Comparison of ENCODE assay signal across 8 cellular contexts in genomic region chr6:83884523-83884922, GRCh38. TPM values are rescaled to one million over a fixed set of nuclear protein-coding genes. Genes with fewer than 3 reads are reported as not detected.
DNase-seq lines count a peak whose midpoint lies in the region; ATAC-seq and TF ChIP-seq lines count a peak whose summit lies in the region.

No MANE protein-coding gene starts in this region.

- TF ChIP-seq CTCF in activated B cell treated with CpG ODN at 0.5 μM for 24 hours (IDR thresholded peaks at IDR 0.05): no peak

- CTCF ChIA-PET in activated B cell treated with CpG ODN at 0.5 μM for 24 hours (lab: Charles Lee): interaction anchor here (0.6 to 3.8 kb wide), 4 partner anchors 25 to 336 kb away, joined by 3 to 21 read pairs (median 5); partner anchors contain the start of gene CYB5R4

- DNase-seq in COR-L47 (lab: John Stamatoyannopoulos, UW) (peak; percentile 52), NCI-H2029 (lab: John Stamatoyannopoulos, UW) (peak; percentile 71), activated B cell treated with CpG ODN at 0.5 μM for 24 hours (no peak), left ventricle myocardium superior (no peak)
- no peak for DNase-seq in stimulated activated naive CD8-positive, alpha-beta T cell treated with anti-CD3 and anti-CD28 coated beads, Interleukin-15, amount 100 ng/mL, for 72 hours
- DNase-seq in stimulated activated CD4-positive, alpha-beta T cell treated with anti-CD3 and anti-CD28 coated beads, Interleukin-15, amount 100 ng/mL, for 24 hours: no peak

- no peaks in the 10 kb centered on the region for H3K27me3 Mint-ChIP-seq in activated B cell treated with CpG ODN at 0.5 μM for 24 hours
- H3K27me3 Mint-ChIP-seq in stimulated activated naive CD8-positive, alpha-beta T cell treated with anti-CD3 and anti-CD28 coated beads, Interleukin-15, amount 100 ng/mL, for 72 hours: no peaks in the 10 kb centered on the region

- H3K4me1 Mint-ChIP-seq in activated B cell treated with CpG ODN at 0.5 μM for 24 hours: peaks cover 45% of the 10 kb centered on the region
- peaks cover 21% of the 10 kb centered on the region for H3K4me1 Mint-ChIP-seq in stimulated activated naive CD8-positive, alpha-beta T cell treated with anti-CD3 and anti-CD28 coated beads, Interleukin-15, amount 100 ng/mL, for 72 hours

- no peak overlapping the region for H3K4me3 Mint-ChIP-seq in activated B cell treated with CpG ODN at 0.5 μM for 24 hours
- no peak overlapping the region for H3K4me3 Mint-ChIP-seq in stimulated activated naive CD8-positive, alpha-beta T cell treated with anti-CD3 and anti-CD28 coated beads, Interleukin-15, amount 100 ng/mL, for 72 hours

- intact Hi-C loops in activated B cell treated with CpG ODN at 0.5 μM for 24 hours (cut with micrococcal nuclease): loop anchor here (1.0 to 10.0 kb wide), 4 partner anchors 336 to 880 kb away; partner anchors contain the start of gene TBX18
- intact Hi-C loops in left ventricle myocardium superior (cut with micrococcal nuclease): loop anchor here (2.0 kb wide), 1 partner anchor 336 kb away; no protein-coding TSS in a partner anchor

- ATAC-seq in GM18907 (IDR thresholded peaks at IDR 0.05; ENCODE audit: unreplicated experiment) (peak; percentile 88), HG03045 (IDR thresholded peaks at IDR 0.05; ENCODE audit: unreplicated experiment) (peak; percentile 85), activated B cell treated with CpG ODN at 0.5 μM for 24 hours (ENCODE audit: low read depth) (peak; percentile 76), left ventricle myocardium superior (peak; percentile 50)
- ATAC-seq in stimulated activated naive CD8-positive, alpha-beta T cell treated with anti-CD3 and anti-CD28 coated beads, Interleukin-15, amount 100 ng/mL, for 72 hours: peak; percentile 70

- H3K9me3 Mint-ChIP-seq in activated B cell treated with CpG ODN at 0.5 μM for 24 hours: no peaks in the 10 kb centered on the region
- no peaks in the 10 kb centered on the region for H3K9me3 Mint-ChIP-seq in stimulated activated naive CD8-positive, alpha-beta T cell treated with anti-CD3 and anti-CD28 coated beads, Interleukin-15, amount 100 ng/mL, for 72 hours

- no peak overlapping the region for H3K27ac Mint-ChIP-seq in activated B cell treated with CpG ODN at 0.5 μM for 24 hours
- H3K27ac Mint-ChIP-seq in stimulated activated naive CD8-positive, alpha-beta T cell treated with anti-CD3 and anti-CD28 coated beads, Interleukin-15, amount 100 ng/mL, for 72 hours: no peak overlapping the region

- POLR2A ChIA-PET in activated B cell treated with CpG ODN at 0.5 μM for 24 hours (lab: Charles Lee): no interaction called here

- peaks cover 12% of the 10 kb centered on the region for H3K36me3 Mint-ChIP-seq in activated B cell treated with CpG ODN at 0.5 μM for 24 hours (ENCODE audit: low read depth)

RNA-seq across cellular contexts. Expression of gene CYB5R4, which starts 25.0 kb away (rescaled TPM):
- total RNA-seq in activated B cell treated with CpG ODN at 0.5 μM for 24 hours: 35.7 and 37.3 TPM in 2 replicates
- 13.9 TPM for total RNA-seq in left ventricle myocardium superior

RNA-seq across cellular contexts. Expression of gene RIPPLY2, which starts 31.4 kb away (rescaled TPM):
- total RNA-seq in activated B cell treated with CpG ODN at 0.5 μM for 24 hours (not detected in 2 replicates), left ventricle myocardium superior (not detected)

Comparison
In these comparisons a context has a peak if more than half of its experiments do, and no peak if none do; other contexts are left out.
1. DNase-seq: peak in COR-L47 (single experiment) and NCI-H2029 (single experiment); none in activated B cell treated with CpG ODN at 0.5 μM for 24 hours (single experiment), left ventricle myocardium superior (single experiment), stimulated activated naive CD8-positive, alpha-beta T cell treated with anti-CD3 and anti-CD28 coated beads, Interleukin-15, amount 100 ng/mL, for 72 hours (0 of 2) and stimulated activated CD4-positive, alpha-beta T cell treated with anti-CD3 and anti-CD28 coated beads, Interleukin-15, amount 100 ng/mL, for 24 hours (single experiment).
2. Peak in every context shown above with its lines, with median percentiles within 50 percentile points of each other: ATAC-seq.